8 cellular contexts compared by ENCODE assay signal in genomic region chr5:132961887-132962286, GRCh38. TPM values are rescaled to one million over a fixed set of nuclear protein-coding genes. Genes with fewer than 3 reads are reported as not detected.
DNase-seq lines count a peak whose midpoint lies in the region; ATAC-seq, FAIRE-seq and TF ChIP-seq lines count a peak whose summit lies in the region.

No MANE protein-coding gene starts in this region.

- no peak overlapping the region for H4K8ac ChIP-seq in neuronal stem cell (ENCODE audit: low read depth, low read length)

- FAIRE-seq in endothelial cell of umbilical vein (lab: Jason Lieb, UNC), result peak; percentile 60

- no peaks in the 10 kb centered on the region for H3K9me3 ChIP-seq in PC-9 (ENCODE audit: insufficient read depth, low read depth)
- no peaks in the 10 kb centered on the region for H3K9me3 ChIP-seq in endothelial cell of umbilical vein (replicated peaks; ENCODE audit: control insufficient read depth, insufficient read depth, low read length)
- H3K9me3 ChIP-seq in neuronal stem cell (replicated peaks in 1 of 2; ENCODE audit: control insufficient read depth in 2 of 2, insufficient read depth in 1 of 2, low read depth in 1 of 2, low read length in 2 of 2), result no peaks in the 10 kb centered on the region

- TF ChIP-seq CTCF in PC-9 (conservative IDR thresholded peaks at IDR 0.05), result no peak
- no peak for TF ChIP-seq CTCF in endothelial cell of umbilical vein (IDR thresholded peaks at IDR 0.05; ENCODE audit: extremely low read depth in 1 of 2, insufficient read depth in 1 of 2, low read depth in 1 of 2, low read length in 2 of 2)

- H3K14ac ChIP-seq in neuronal stem cell (ENCODE audit: low read length), result no peak overlapping the region

- no peak overlapping the region for H2BK12ac ChIP-seq in neuronal stem cell (ENCODE audit: low read length)

- peak overlapping the region; percentile 80 for H3K4me3 ChIP-seq in PC-9
- H3K4me3 ChIP-seq in endothelial cell of umbilical vein (replicated peaks in 1 of 3; ENCODE audit: insufficient read depth in 1 of 3, low read depth in 1 of 3, low read length in 3 of 3), result peak overlapping the region; percentile 83 to 98 (median 84)
- H3K4me3 ChIP-seq in neuronal stem cell (ENCODE audit: low read length in 2 of 2), result peak overlapping the region; percentile 64 to 99

- H2AFZ ChIP-seq in PC-9 (no peak overlapping the region), endothelial cell of umbilical vein (ENCODE audit: low read depth, low read length) (no peak overlapping the region), neuronal stem cell (ENCODE audit: low read length) (no peak overlapping the region)

- no peak overlapping the region for H3K18ac ChIP-seq in neuronal stem cell (ENCODE audit: low read length)

- H3K4ac ChIP-seq in neuronal stem cell (ENCODE audit: low read length), result no peak overlapping the region

- peaks cover 8% of the 10 kb centered on the region for H3F3A ChIP-seq in PC-9 (ENCODE audit: insufficient read depth, low read depth)

- POLR2A ChIA-PET in PC-9 (lab: Charles Lee; ENCODE audit: unreplicated experiment) (interaction anchor here (1.0 kb wide), 1 partner anchor 90 kb away, joined by 3 read pairs; the partner anchor contains the start of gene HSPA4), endothelial cell of umbilical vein (lab: Charles Lee) (interaction anchor here (1.0 to 1.3 kb wide), 2 partner anchors 12 to 86 kb away, joined by 4 to 5 read pairs; no protein-coding TSS in a partner anchor)

- H3K4me2 ChIP-seq in PC-9 (peak overlapping the region; percentile 96), endothelial cell of umbilical vein (ENCODE audit: insufficient read depth, low read length) (peak overlapping the region; percentile 96), neuronal stem cell (ENCODE audit: insufficient read depth, low read length, poor library complexity, severe bottlenecking) (peak overlapping the region; percentile 35)

- dilution Hi-C loops in endothelial cell of umbilical vein (cut with MboI; ENCODE audit: extremely low pct_ligation_motif_present, low sequenced_read_pairs), result no loop called here

- ATAC-seq in GM21360 (IDR thresholded peaks at IDR 0.05; ENCODE audit: unreplicated experiment), result no peak
- ATAC-seq in GM19397 (IDR thresholded peaks at IDR 0.05; ENCODE audit: unreplicated experiment), result no peak
- ATAC-seq in HG03571 (IDR thresholded peaks at IDR 0.05; ENCODE audit: unreplicated experiment), result no peak

- H2BK15ac ChIP-seq in neuronal stem cell (ENCODE audit: low read length), result no peak overlapping the region

- peaks cover 42% of the 10 kb centered on the region for H4K20me1 ChIP-seq in PC-9 (ENCODE audit: insufficient read depth)
- peaks cover 20% of the 10 kb centered on the region for H4K20me1 ChIP-seq in endothelial cell of umbilical vein (replicated peaks; ENCODE audit: control insufficient read depth, extremely low read depth, insufficient read depth, low read length)

- WGBS in neuronal stem cell (ENCODE audit: extremely low coverage in 2 of 2, insufficient read length in 2 of 2, insufficient replicate concordance in 1 of 2), 2 donors, result no CpG with 5 or more reads among the region's 5 CpGs

- H3K79me1 ChIP-seq in neuronal stem cell (ENCODE audit: low read depth, low read length), result peaks cover 6% of the 10 kb centered on the region

- peaks cover 63% of the 10 kb centered on the region for H3K79me2 ChIP-seq in PC-9 (ENCODE audit: low read depth)
- peaks cover 64% of the 10 kb centered on the region for H3K79me2 ChIP-seq in endothelial cell of umbilical vein (ENCODE audit: control insufficient read depth, insufficient read depth, low read length)

- intact Hi-C loops in PC-9 (cut with micrococcal nuclease; ENCODE audit: unreplicated experiment), result loop anchor here (2.0 kb wide), 2 partner anchors 65 to 89 kb away; partner anchors contain the start of gene ZCCHC10
- intact Hi-C loops in endothelial cell of umbilical vein (cut with micrococcal nuclease), result loop anchor here (2.0 to 5.0 kb wide), 2 partner anchors 13 to 280 kb away; no protein-coding TSS in a partner anchor

- no peak overlapping the region for H2BK120ac ChIP-seq in neuronal stem cell (ENCODE audit: low read depth, low read length)

- H3K23ac ChIP-seq in neuronal stem cell (ENCODE audit: low read depth, low read length, poor library complexity), result no peak overlapping the region

- H2AK5ac ChIP-seq in neuronal stem cell (ENCODE audit: low read depth, low read length), result no peak overlapping the region

- peak overlapping the region; percentile 82 for H3K27ac ChIP-seq in PC-9
- peak overlapping the region; percentile 81 for H3K27ac ChIP-seq in endothelial cell of umbilical vein (ENCODE audit: insufficient read depth, low read depth, low read length)
- H3K27ac ChIP-seq in neuronal stem cell (replicated peaks; ENCODE audit: low read length), result no peak overlapping the region

- CTCF ChIA-PET in PC-9 (lab: Charles Lee), result interaction anchor here (0.6 kb wide), 1 partner anchor 9 kb away, joined by 3 read pairs; no protein-coding TSS in a partner anchor
- CTCF ChIA-PET in endothelial cell of umbilical vein (lab: Charles Lee), result interaction anchor here (1.1 kb wide), 1 partner anchor 12 kb away, joined by 3 read pairs; no protein-coding TSS in a partner anchor

- TF ChIP-seq POLR2A in endothelial cell of umbilical vein (IDR thresholded peaks at IDR 0.05; ENCODE audit: low read depth, low read length), result no peak

- DNase-seq in ELR (ENCODE audit: low read depth), result peak; percentile 73
- no peak for DNase-seq in PC-9
- peak; percentile 46 for DNase-seq in endothelial cell of umbilical vein (ENCODE audit: low read depth, low spot score)
- DNase-seq in neuronal stem cell (ENCODE audit: low spot score), result no peak
- no peak for DNase-seq in NCI-H82 treated with DMSO at 0.1 percent for 48 hours (lab: John Stamatoyannopoulos, UW; ENCODE audit: unreplicated experiment)

- H3K36me3 ChIP-seq in PC-9 (ENCODE audit: low read depth) (no peaks in the 10 kb centered on the region), endothelial cell of umbilical vein (ENCODE audit: control insufficient read depth in 2 of 2, extremely low read depth in 1 of 2, insufficient read depth in 2 of 2, low read length in 2 of 2) (no peaks in the 10 kb centered on the region), neuronal stem cell (replicated peaks in 1 of 2; ENCODE audit: control insufficient read depth in 2 of 2, insufficient read depth in 2 of 2, low read length in 2 of 2) (peaks cover 0 to 26% of the 10 kb centered on the region in 2 donors)

- no peak overlapping the region for H2BK5ac ChIP-seq in neuronal stem cell (ENCODE audit: low read length)

- H3K9me2 ChIP-seq in PC-9 (ENCODE audit: insufficient read depth), result no peaks in the 10 kb centered on the region

- peaks cover 23% of the 10 kb centered on the region for H3K4me1 ChIP-seq in PC-9 (replicated peaks; ENCODE audit: insufficient read depth)
- H3K4me1 ChIP-seq in endothelial cell of umbilical vein (ENCODE audit: control insufficient read depth, extremely low read depth, insufficient read depth, low read length), result peaks cover 15% of the 10 kb centered on the region
- peaks cover 0 to 3% of the 10 kb centered on the region in 2 donors for H3K4me1 ChIP-seq in neuronal stem cell (ENCODE audit: control insufficient read depth in 2 of 2, insufficient read depth in 1 of 2, low read depth in 1 of 2, low read length in 2 of 2)

- BruUV-seq in PC-9 (replicated peaks; lab: Mats Ljungman, UMichigan) (no TSS peak), endothelial cell of umbilical vein (replicated peaks; lab: Mats Ljungman, UMichigan) (no TSS peak)

- H3K27me3 ChIP-seq in PC-9 (ENCODE audit: insufficient read depth, low read depth), result no peaks in the 10 kb centered on the region
- no peaks in the 10 kb centered on the region for H3K27me3 ChIP-seq in endothelial cell of umbilical vein (ENCODE audit: control insufficient read depth in 2 of 2, insufficient read depth in 2 of 2, low read length in 2 of 2)
- no peaks in the 10 kb centered on the region for H3K27me3 ChIP-seq in neuronal stem cell (ENCODE audit: control insufficient read depth in 3 of 3, insufficient read depth in 3 of 3, low read depth in 1 of 3, low read length in 3 of 3)

- no peaks in the 10 kb centered on the region for H3K9me1 ChIP-seq in endothelial cell of umbilical vein (replicated peaks; ENCODE audit: control insufficient read depth, extremely low read depth, insufficient read depth, low read length)

- H4K91ac ChIP-seq in neuronal stem cell (ENCODE audit: low read depth, low read length, poor library complexity), result no peak overlapping the region

- H3K9ac ChIP-seq in endothelial cell of umbilical vein (replicated peaks; ENCODE audit: extremely low read depth, insufficient read depth, low read length) (peak overlapping the region; percentile 99), neuronal stem cell (ENCODE audit: low read depth, low read length, poor library complexity) (no peak overlapping the region)

TF ChIP-seq in endothelial cell of umbilical vein, 7 proteins besides CTCF, POLR2A, EP300 and RAD21:
- TF ChIP-seq FOS (IDR thresholded peaks at IDR 0.05; ENCODE audit: borderline replicate concordance, insufficient read depth, low read length) (no peak), JUN (IDR thresholded peaks at IDR 0.05; ENCODE audit: borderline replicate concordance, insufficient read depth, insufficient read length, low read depth) (no peak), GATA2 (IDR thresholded peaks at IDR 0.05; ENCODE audit: insufficient read depth, insufficient read length, low read depth, low read length) (no peak), EZH2 (IDR thresholded peaks at IDR 0.05; ENCODE audit: borderline replicate concordance, low read depth, low read length, severe bottlenecking) (no peak), POLR2AphosphoS5 (IDR thresholded peaks at IDR 0.05; ENCODE audit: insufficient read depth, low read depth, low read length) (no peak), MYC (IDR thresholded peaks at IDR 0.05; ENCODE audit: low read depth, low read length) (no peak), MAX (IDR thresholded peaks at IDR 0.05; ENCODE audit: insufficient read depth, insufficient read length) (no peak)

RNA-seq across cellular contexts. Expression of gene AFF4, which starts 1.5 kb away (rescaled TPM):
- 59.5 and 64.5 TPM in 2 replicates for total RNA-seq in PC-9 (2021)
- total RNA-seq in endothelial cell of umbilical vein, result 85.5 and 88.3 TPM in 2 replicates
- 21.3 and 27.0 TPM in 2 replicates for polyA plus RNA-seq in endothelial cell of umbilical vein
- polyA plus RNA-seq in endothelial cell of umbilical vein (2011; cell fraction: cytosol; rRNA removed), result 23.3 and 27.0 TPM in 2 replicates
- 92.9 and 97.1 TPM in 2 replicates for polyA plus RNA-seq in endothelial cell of umbilical vein (2011; cell fraction: nucleus; rRNA removed)
- polyA plus RNA-seq in endothelial cell of umbilical vein (2012), result 38.9 and 49.5 TPM in 2 replicates
- polyA minus RNA-seq in endothelial cell of umbilical vein, result 112 and 128 TPM in 2 replicates
- polyA minus RNA-seq in endothelial cell of umbilical vein (2011; cell fraction: cytosol; rRNA and poly(A)+ RNA removed), result 25.9 TPM
- polyA minus RNA-seq in endothelial cell of umbilical vein (2011; cell fraction: nucleus; rRNA and poly(A)+ RNA removed), result 168 and 191 TPM in 2 replicates
- polyA plus RNA-seq in neuronal stem cell (2013, experiment 1 of 2), result 24.6 TPM
- 26.2 TPM for polyA plus RNA-seq in neuronal stem cell (2013, experiment 2 of 2)

Comparison
In these comparisons a context has a peak if more than half of its experiments do, and no peak if none do; other contexts are left out.
1. DNase-seq: peak in ELR (single experiment) and endothelial cell of umbilical vein (single experiment); none in PC-9 (0 of 2), neuronal stem cell (single experiment) and NCI-H82 treated with DMSO at 0.1 percent for 48 hours (single experiment).
2. H3K4me2 ChIP-seq: peak in every context shown above with its lines; median percentile 96 in PC-9; 96 in endothelial cell of umbilical vein; 35 in neuronal stem cell.
3. Peak in every context shown above with its lines, with median percentiles within 50 percentile points of each other: H3K4me3 ChIP-seq.